ENCODE assay signal across 20 cellular contexts in the genomic region with DNA sequence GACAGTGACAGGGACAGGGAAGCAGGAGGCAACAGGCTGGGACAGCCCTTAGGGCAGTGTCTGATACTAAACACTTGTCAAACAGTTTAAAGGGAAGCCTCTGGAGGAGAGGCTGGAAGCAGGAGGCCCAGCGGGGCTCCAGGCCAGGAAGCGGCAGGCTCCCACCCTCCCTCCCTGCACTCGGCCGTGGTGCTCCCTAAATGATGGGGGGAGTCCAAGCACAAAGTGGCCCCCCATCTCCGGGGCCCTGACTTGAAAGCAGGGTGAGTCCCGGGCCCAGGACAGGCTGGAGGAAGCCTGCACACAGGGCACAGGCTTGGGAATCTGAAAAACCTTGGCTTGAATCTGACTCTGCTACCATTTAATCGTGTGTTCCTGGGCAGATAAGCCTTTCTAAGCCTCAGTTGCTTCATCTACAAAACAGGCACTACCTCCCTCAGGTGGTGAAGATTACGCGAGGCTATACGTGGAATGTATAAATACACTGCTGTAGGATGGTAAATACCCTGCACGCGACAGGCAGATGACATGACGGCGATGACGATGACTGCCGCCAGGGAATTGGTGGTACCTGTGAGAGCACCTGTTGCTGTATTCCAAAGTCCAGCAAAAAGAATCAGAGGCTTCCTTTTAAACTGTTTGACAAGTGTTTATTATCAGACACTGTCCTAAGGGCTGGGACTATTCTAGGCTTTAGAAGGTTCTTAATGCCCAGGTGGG. TPM values are rescaled to one million over a fixed set of nuclear protein-coding genes. Genes with fewer than 3 reads are reported as not detected.
A peak's percentile ranks its signal among the peaks of the same experiment; 100 is the strongest.
DNase-seq lines count a peak whose midpoint lies in the region; ATAC-seq, FAIRE-seq and TF ChIP-seq lines count a peak whose summit lies in the region.
"Had no signal": no experiment of that assay in that cellular context is flagged by ENCODE, and none has a peak within 500 bp of the region (broad histone marks: within the 10 kb centered on the region; RNA-seq: fewer than 3 reads in every experiment).

No MANE protein-coding gene starts in this region.

- TF ChIP-seq CTCF in D721Med (IDR thresholded peaks at IDR 0.05; ENCODE audit: insufficient read depth, missing control alignments) (no peak), chondrocyte (IDR thresholded peaks at IDR 0.05) (no peak), neural crest cell (conservative IDR thresholded peaks at IDR 0.05) (no peak), kidney (IDR thresholded peaks at IDR 0.05; ENCODE audit: borderline replicate concordance, extremely low read depth, insufficient read depth) (no peak)

- H3K9me3 ChIP-seq in kidney (ENCODE audit: control insufficient read depth in 1 of 2, low read length in 2 of 2) = no peaks in the 10 kb centered on the region
- H3K9me3 ChIP-seq: A549, HAP-1 had no signal

- H3K27ac Mint-ChIP-seq in chondrocyte (ENCODE audit: unreplicated experiment) = no peak overlapping the region
- H3K27ac Mint-ChIP-seq in neural crest cell (ENCODE audit: unreplicated experiment) = no peak overlapping the region

- no peak overlapping the region for H3K9ac ChIP-seq in kidney (ENCODE audit: low read length in 2 of 2)

- no peaks in the 10 kb centered on the region for H3K4me1 ChIP-seq in kidney (ENCODE audit: control insufficient read depth in 1 of 2, insufficient read depth in 1 of 2, low read depth in 1 of 2, low read length in 2 of 2)
- H3K4me1 ChIP-seq: A549, HAP-1 had no signal

- H3K27me3 Mint-ChIP-seq in chondrocyte (ENCODE audit: low read depth) (no peaks in the 10 kb centered on the region), neural crest cell (ENCODE audit: low read depth) (no peaks in the 10 kb centered on the region)

- no peaks in the 10 kb centered on the region for H3K9me3 Mint-ChIP-seq in chondrocyte (ENCODE audit: low read depth)
- no peaks in the 10 kb centered on the region for H3K9me3 Mint-ChIP-seq in neural crest cell

- peaks cover 20 to 35% of the 10 kb centered on the region in 2 donors for H3K36me3 ChIP-seq in kidney (ENCODE audit: control insufficient read depth in 1 of 2, insufficient read depth in 2 of 2, low read length in 2 of 2)

- no peaks in the 10 kb centered on the region for H3K4me1 Mint-ChIP-seq in chondrocyte (ENCODE audit: low read depth)
- H3K4me1 Mint-ChIP-seq in neural crest cell = no peaks in the 10 kb centered on the region

- H3K36me3 Mint-ChIP-seq in chondrocyte (ENCODE audit: low read depth) (peaks cover 25% of the 10 kb centered on the region), neural crest cell (ENCODE audit: low read depth) (peaks cover 6% of the 10 kb centered on the region)

- no peak for FAIRE-seq in D721Med (lab: Jason Lieb, UNC)
- no peak for FAIRE-seq in kidney (lab: Jason Lieb, UNC)
- FAIRE-seq: A549, GM12878, RCC 7860 had no signal

- H3K4me3 ChIP-seq in kidney (ENCODE audit: low read length in 2 of 2) = no peak overlapping the region
- H3K4me3 ChIP-seq: A549, GM12878, HAP-1 had no signal

- intact Hi-C loops in kidney (cut with DNase I) = no loop called here

- no peak for ATAC-seq in HG03039 (IDR thresholded peaks at IDR 0.05; ENCODE audit: unreplicated experiment)
- ATAC-seq: A549, GM12878 had no signal

- H3K4me3 Mint-ChIP-seq in chondrocyte (ENCODE audit: unreplicated experiment) (no peak overlapping the region), neural crest cell (peak overlapping the region; percentile 31)

- no peak overlapping the region for H3K27ac ChIP-seq in kidney (ENCODE audit: low read depth in 2 of 2, low read length in 2 of 2)
- H3K27ac ChIP-seq: A549 had no signal

- DNase-seq in D721Med (ENCODE audit: insufficient read length, low spot score) = peak; percentile 19
- DNase-seq in chondrocyte (ENCODE audit: low spot score) = peak; percentile 59
- DNase-seq in neural crest cell (ENCODE audit: low read depth, low spot score) = no peak
- DNase-seq in NCI-H526 treated with DMSO at 0.1 percent for 48 hours (lab: John Stamatoyannopoulos, UW) = no peak
- DNase-seq in kidney = no peak
- DNase-seq: C1 segment of cervical spinal cord, DMS 273 treated with DMSO at 0.1 percent for 48 hours, GDM1, KBM-7, MV-4-11, NCI-H1417, NCI-H187 treated with DMSO at 0.1 percent for 48 hours, NCI-H345, NCI-H69, SHP77 treated with DMSO at 0.1 percent for 48 hours had no signal

RNA-seq across cellular contexts. Expression of a gene that starts 34.1 kb away (rescaled TPM):
- not detected in 3 replicates for total RNA-seq in chondrocyte
- total RNA-seq in neural crest cell = 2.0 and 2.4 TPM in 2 replicates
- total RNA-seq in kidney = not detected
- polyA plus RNA-seq in kidney (ENCODE audit: insufficient read depth, low read depth, low replicate concordance) = not detected
- total RNA-seq: GM12878 had no signal
- polyA plus RNA-seq: A549, GM12878 had no signal

RNA-seq across cellular contexts. Expression of a gene that starts 47.2 kb away (rescaled TPM):
- total RNA-seq in chondrocyte (77.8 to 116 TPM (median 91.4 TPM) in 3 replicates), neural crest cell (128 and 139 TPM in 2 replicates), kidney (64.4 TPM)
- 35.8 TPM for polyA plus RNA-seq in kidney (ENCODE audit: insufficient read depth, low read depth, low replicate concordance)

RNA-seq across cellular contexts. Expression of a gene that starts 50.1 kb away (rescaled TPM):
- total RNA-seq in chondrocyte (31.2 to 43.2 TPM (median 33.2 TPM) in 3 replicates), neural crest cell (44.9 and 46.5 TPM in 2 replicates), kidney (36.9 TPM)
- polyA plus RNA-seq in kidney (ENCODE audit: insufficient read depth, low read depth, low replicate concordance) = 79.9 TPM

RNA-seq across cellular contexts. Expression of a gene that starts 52.8 kb away (rescaled TPM):
- 83.8 to 146 TPM (median 94.0 TPM) in 3 replicates for total RNA-seq in chondrocyte
- total RNA-seq in neural crest cell = 82.4 and 86.1 TPM in 2 replicates
- 71.2 TPM for total RNA-seq in kidney
- polyA plus RNA-seq in kidney (ENCODE audit: insufficient read depth, low read depth, low replicate concordance) = 116 TPM

RNA-seq across cellular contexts. Expression of a gene that starts 53.6 kb away (rescaled TPM):
- total RNA-seq in chondrocyte = not detected in 3 replicates
- total RNA-seq in neural crest cell = not detected in 2 replicates
- not detected for total RNA-seq in kidney
- polyA plus RNA-seq in kidney (ENCODE audit: insufficient read depth, low read depth, low replicate concordance) = 0.22 TPM
- total RNA-seq: GM12878 had no signal
- polyA plus RNA-seq: A549, GM12878 had no signal

Comparison
In these comparisons a context has a peak if more than half of its experiments do, and no peak if none do; other contexts are left out.
1. DNase-seq: peak in D721Med (single experiment) and chondrocyte (single experiment); none in neural crest cell (single experiment), NCI-H526 treated with DMSO at 0.1 percent for 48 hours (single experiment) and kidney (single experiment).